Comparison of ENCODE assay signal across 2 cellular contexts in the genomic region with DNA sequence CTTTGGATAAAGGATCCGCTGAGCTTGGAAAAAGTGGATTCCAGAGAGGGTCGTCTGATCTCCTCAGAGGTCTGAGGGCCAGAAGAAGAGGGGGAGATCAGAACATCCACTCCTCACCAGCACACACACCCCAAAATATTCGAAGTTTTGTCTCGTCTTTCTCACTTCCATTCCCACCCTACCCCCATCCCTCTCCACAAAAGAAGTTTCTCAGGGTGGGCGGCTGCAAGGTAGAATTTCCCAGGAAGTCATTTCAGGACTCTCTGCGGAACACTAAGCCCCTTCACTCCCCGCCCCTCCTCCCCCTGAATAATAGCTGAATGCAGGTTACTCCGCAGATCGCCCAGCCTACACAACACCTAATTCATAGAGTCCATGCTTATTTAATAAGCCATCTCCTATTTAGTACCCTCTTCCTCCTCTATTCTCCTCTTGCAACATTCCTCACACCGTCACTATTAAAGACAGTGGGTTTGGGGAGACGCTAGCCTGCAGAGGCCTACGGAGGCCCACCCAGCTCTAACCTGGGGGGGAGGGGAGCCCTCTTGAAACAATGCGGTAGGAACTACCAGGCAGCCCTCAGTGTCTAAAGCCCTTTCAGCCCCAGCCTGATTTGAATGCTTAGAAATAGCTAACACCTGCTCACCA.
TF ChIP-seq lines count a peak whose summit lies in the region.

No MANE protein-coding gene starts in this region.

TF ChIP-seq in A549, 52 proteins besides CTCF, POLR2A, EP300 and RAD21:
- TF ChIP-seq MYC (IDR thresholded peaks at IDR 0.05; ENCODE audit: borderline replicate concordance, low read length) (no peak), RNF2 (IDR thresholded peaks at IDR 0.05; ENCODE audit: borderline replicate concordance, low read depth) (no peak), JUNB (IDR thresholded peaks at IDR 0.05) (no peak), HOXA7 (CRISPR knock-in tag; IDR thresholded peaks at IDR 0.05) (no peak), HEYL (CRISPR knock-in tag; IDR thresholded peaks at IDR 0.05) (no peak), KDM1A (IDR thresholded peaks at IDR 0.05; ENCODE audit: low read depth) (no peak), FOSL2 (IDR thresholded peaks at IDR 0.05) (no peak), FOSL2 (CRISPR knock-in tag; IDR thresholded peaks at IDR 0.05) (no peak)
- TF ChIP-seq, protein P1, sequence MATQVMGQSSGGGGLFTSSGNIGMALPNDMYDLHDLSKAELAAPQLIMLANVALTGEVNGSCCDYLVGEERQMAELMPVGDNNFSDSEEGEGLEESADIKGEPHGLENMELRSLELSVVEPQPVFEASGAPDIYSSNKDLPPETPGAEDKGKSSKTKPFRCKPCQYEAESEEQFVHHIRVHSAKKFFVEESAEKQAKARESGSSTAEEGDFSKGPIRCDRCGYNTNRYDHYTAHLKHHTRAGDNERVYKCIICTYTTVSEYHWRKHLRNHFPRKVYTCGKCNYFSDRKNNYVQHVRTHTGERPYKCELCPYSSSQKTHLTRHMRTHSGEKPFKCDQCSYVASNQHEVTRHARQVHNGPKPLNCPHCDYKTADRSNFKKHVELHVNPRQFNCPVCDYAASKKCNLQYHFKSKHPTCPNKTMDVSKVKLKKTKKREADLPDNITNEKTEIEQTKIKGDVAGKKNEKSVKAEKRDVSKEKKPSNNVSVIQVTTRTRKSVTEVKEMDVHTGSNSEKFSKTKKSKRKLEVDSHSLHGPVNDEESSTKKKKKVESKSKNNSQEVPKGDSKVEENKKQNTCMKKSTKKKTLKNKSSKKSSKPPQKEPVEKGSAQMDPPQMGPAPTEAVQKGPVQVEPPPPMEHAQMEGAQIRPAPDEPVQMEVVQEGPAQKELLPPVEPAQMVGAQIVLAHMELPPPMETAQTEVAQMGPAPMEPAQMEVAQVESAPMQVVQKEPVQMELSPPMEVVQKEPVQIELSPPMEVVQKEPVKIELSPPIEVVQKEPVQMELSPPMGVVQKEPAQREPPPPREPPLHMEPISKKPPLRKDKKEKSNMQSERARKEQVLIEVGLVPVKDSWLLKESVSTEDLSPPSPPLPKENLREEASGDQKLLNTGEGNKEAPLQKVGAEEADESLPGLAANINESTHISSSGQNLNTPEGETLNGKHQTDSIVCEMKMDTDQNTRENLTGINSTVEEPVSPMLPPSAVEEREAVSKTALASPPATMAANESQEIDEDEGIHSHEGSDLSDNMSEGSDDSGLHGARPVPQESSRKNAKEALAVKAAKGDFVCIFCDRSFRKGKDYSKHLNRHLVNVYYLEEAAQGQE (IDR thresholded peaks at IDR 0.05) = no peak

TF ChIP-seq in GM23338, 12 proteins besides CTCF, POLR2A, EP300 and RAD21:
- peak; percentile 63; the same call in 1 of the 2 replicates for TF ChIP-seq ZNF114 (CRISPR knock-in tag; IDR thresholded peaks at IDR 0.05)
- peak; percentile 42; the same call in 1 of the 2 replicates for TF ChIP-seq POLR2AphosphoS5 (IDR thresholded peaks at IDR 0.05; ENCODE audit: low read depth)
- no peak for TF ChIP-seq CREB1 (CRISPR knock-in tag; IDR thresholded peaks at IDR 0.05; ENCODE audit: low read depth)
- no peak for TF ChIP-seq ETS1 (IDR thresholded peaks at IDR 0.05)
- peak; percentile 80 for TF ChIP-seq ZNF462 (CRISPR knock-in tag; IDR thresholded peaks at IDR 0.05)
- TF ChIP-seq STAT1 (IDR thresholded peaks at IDR 0.05; ENCODE audit: unreplicated experiment) = no peak
TF ChIP-seq in GM23338: peak in this region for 3.
